In the genomic region with DNA sequence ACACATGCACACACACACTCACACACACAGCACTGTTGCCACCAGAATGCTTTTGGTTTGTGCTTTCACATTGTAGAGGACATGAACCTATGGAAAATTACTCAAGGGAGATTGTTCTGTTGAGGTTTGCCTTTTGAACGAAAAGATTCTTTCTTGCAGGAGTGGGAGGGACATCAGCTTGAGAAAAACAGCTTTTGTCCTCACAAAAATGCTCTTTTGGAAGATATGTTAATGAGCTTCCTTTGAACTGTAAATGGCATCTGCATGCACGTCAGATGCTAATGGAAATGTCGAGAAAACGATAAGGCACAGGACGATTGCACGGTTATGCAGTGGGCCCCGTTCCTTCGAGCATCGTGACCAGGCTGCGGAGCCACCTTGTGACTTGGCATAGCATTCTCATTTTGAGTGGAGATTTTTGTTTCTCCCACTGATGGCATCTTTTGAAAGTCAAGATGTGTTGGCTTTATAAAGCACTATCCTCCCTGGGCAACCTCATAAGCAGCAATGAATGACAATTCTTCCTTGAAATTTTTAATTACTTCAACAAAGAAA, we compare ENCODE assay signal across 16 cellular contexts.
DNase-seq lines count a peak whose midpoint lies in the region; ATAC-seq, FAIRE-seq and TF ChIP-seq lines count a peak whose summit lies in the region.
"Had no signal": no experiment of that assay in that cellular context is flagged by ENCODE, and none has a peak within 500 bp of the region (broad histone marks: within the 10 kb centered on the region; RNA-seq: fewer than 3 reads in every experiment).

No MANE protein-coding gene starts in this region.

- H3K36me3 ChIP-seq in bronchial epithelial cell (ENCODE audit: control insufficient read depth, insufficient read depth, low read length), result no peaks in the 10 kb centered on the region

- peak; percentile 2 for DNase-seq in activated CD4-positive, alpha-beta T cell treated with anti-CD3 and anti-CD28 coated beads, Interleukin-2, amount 10 ng/mL, durations not matched to agents 24 days and 14 days
- DNase-seq in activated CD4-positive, alpha-beta T cell treated with anti-CD3 and anti-CD28 coated beads for 1 hour, result no peak
- no peak for DNase-seq in bronchial epithelial cell (ENCODE audit: low read depth)
- peak; percentile 32 for DNase-seq in inferior parietal cortex (ENCODE audit: extremely low spot score)
- peak; percentile 41 for DNase-seq in superior temporal gyrus (ENCODE audit: extremely low spot score)
- DNase-seq in GM10266 (ENCODE audit: extremely low spot score), result no peak
- no peak for DNase-seq in HK-2 (ENCODE audit: unreplicated experiment)
- DNase-seq: C1 segment of cervical spinal cord; CD4-positive, alpha-beta T cell; DMS79 had no signal

- H3K4me3 ChIP-seq in bronchial epithelial cell (ENCODE audit: low read depth, low read length), result no peak overlapping the region

- no peaks in the 10 kb centered on the region for H3K27me3 ChIP-seq in bronchial epithelial cell (ENCODE audit: control insufficient read depth, insufficient read depth, low read length)

- no peaks in the 10 kb centered on the region for H3K9me3 Mint-ChIP-seq in activated CD4-positive, alpha-beta T cell treated with anti-CD3 and anti-CD28 coated beads, Interleukin-2, amount 10 ng/mL, durations not matched to agents 24 days and 14 days

- TF ChIP-seq CTCF in bronchial epithelial cell (IDR thresholded peaks at IDR 0.05; ENCODE audit: insufficient read depth, low read length, severe bottlenecking) (no peak), GM10266 (IDR thresholded peaks at IDR 0.05; ENCODE audit: control insufficient read depth, insufficient read depth, low read depth, missing control alignments) (no peak)

- intact Hi-C loops in activated CD4-positive, alpha-beta T cell treated with anti-CD3 and anti-CD28 coated beads, Interleukin-2, amount 10 ng/mL, durations not matched to agents 24 days and 14 days (cut with micrococcal nuclease), result no loop called here

- peak; percentile 81 for FAIRE-seq in bronchial epithelial cell (lab: Jason Lieb, UNC)
- FAIRE-seq: G401.6, GM12892, GM19239, H54 had no signal

- no peak overlapping the region for H3K4me3 Mint-ChIP-seq in activated CD4-positive, alpha-beta T cell treated with anti-CD3 and anti-CD28 coated beads, Interleukin-2, amount 10 ng/mL, durations not matched to agents 24 days and 14 days
- H3K4me3 Mint-ChIP-seq: B cell; CD4-positive, alpha-beta T cell had no signal

- no peak overlapping the region for H3K27ac Mint-ChIP-seq in activated CD4-positive, alpha-beta T cell treated with anti-CD3 and anti-CD28 coated beads, Interleukin-2, amount 10 ng/mL, durations not matched to agents 24 days and 14 days
- H3K27ac Mint-ChIP-seq: B cell; CD4-positive, alpha-beta T cell had no signal

- no peaks in the 10 kb centered on the region for H3K36me3 Mint-ChIP-seq in activated CD4-positive, alpha-beta T cell treated with anti-CD3 and anti-CD28 coated beads, Interleukin-2, amount 10 ng/mL, durations not matched to agents 24 days and 14 days (ENCODE audit: low read depth)

- no peak for ATAC-seq in HG03175 (IDR thresholded peaks at IDR 0.05; ENCODE audit: unreplicated experiment)

- H3K4me1 Mint-ChIP-seq in activated CD4-positive, alpha-beta T cell treated with anti-CD3 and anti-CD28 coated beads, Interleukin-2, amount 10 ng/mL, durations not matched to agents 24 days and 14 days, result no peaks in the 10 kb centered on the region

- H3K27me3 Mint-ChIP-seq in activated CD4-positive, alpha-beta T cell treated with anti-CD3 and anti-CD28 coated beads, Interleukin-2, amount 10 ng/mL, durations not matched to agents 24 days and 14 days, result no peaks in the 10 kb centered on the region
- H3K27me3 Mint-ChIP-seq: B cell; CD4-positive, alpha-beta T cell had no signal

Comparison
In these comparisons a context has a peak if more than half of its experiments do, and no peak if none do; other contexts are left out.
1. DNase-seq: peak in activated CD4-positive, alpha-beta T cell treated with anti-CD3 and anti-CD28 coated beads, Interleukin-2, amount 10 ng/mL, durations not matched to agents 24 days and 14 days (single experiment), inferior parietal cortex (single experiment) and superior temporal gyrus (single experiment); none in activated CD4-positive, alpha-beta T cell treated with anti-CD3 and anti-CD28 coated beads for 1 hour (single experiment), bronchial epithelial cell (single experiment), GM10266 (single experiment) and HK-2 (single experiment).